In the genomic region with DNA sequence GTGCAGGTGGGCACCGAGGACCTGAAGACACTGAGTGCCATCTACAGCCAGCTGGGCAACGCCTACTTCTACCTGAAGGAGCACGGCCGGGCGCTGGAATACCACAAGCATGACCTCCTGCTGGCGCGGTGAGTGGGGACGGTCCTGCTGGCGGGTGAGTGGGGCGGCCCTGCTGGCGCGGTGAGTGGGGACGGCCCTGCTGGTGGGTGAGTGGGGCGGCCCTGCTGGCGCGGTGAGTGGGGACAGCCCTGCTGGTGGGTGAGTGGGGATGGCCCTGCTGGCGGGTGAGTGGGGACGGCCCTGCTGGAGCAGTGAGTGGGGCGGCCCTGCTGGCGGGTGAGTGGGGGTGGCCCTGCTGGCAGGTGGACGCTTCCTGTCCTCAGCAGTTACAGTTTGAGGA, we compare ENCODE assay signal across 33 cellular contexts. TPM values are rescaled to one million over a fixed set of nuclear protein-coding genes. Genes with fewer than 3 reads are reported as not detected.
"Had no signal": no experiment of that assay in that cellular context is flagged by ENCODE, and none has a peak within 500 bp of the region (broad histone marks: within the 10 kb centered on the region; RNA-seq: fewer than 3 reads in every experiment).

No MANE protein-coding gene starts in this region.

- DNase-seq: activated CD4-positive, alpha-beta memory T cell treated with anti-CD3 and anti-CD28 coated beads for 36 hours; activated CD4-positive, alpha-beta T cell treated with anti-CD3 and anti-CD28 coated beads for 36 hours; activated CD4-positive, alpha-beta T cell treated with anti-CD3 and anti-CD28 coated beads, Interleukin-2, amount 10 ng/mL, durations not matched to agents 24 days and 14 days; activated CD4-positive, CD25-positive, alpha-beta regulatory T cell; activated CD4-positive, CD25-positive, alpha-beta regulatory T cell treated with anti-CD3 and anti-CD28 coated beads, Interleukin-2, amount 50 U/mL, for 72 hours; activated effector memory CD4-positive, alpha-beta T cell treated with Interleukin-2 at 50 U/mL for 16 hours; activated gamma-delta T cell treated with Interleukin-2 at 50 U/mL for 16 hours; activated naive CD4-positive, alpha-beta T cell treated with anti-CD3 and anti-CD28 coated beads, Interleukin-2, amount 50 U/mL, for 16 hours; activated naive CD4-positive, alpha-beta T cell treated with Interleukin-2 at 50 U/mL for 16 hours; activated T-cell treated with anti-CD3 and anti-CD28 coated beads, Interleukin-2, amount 50 U/mL, for 4 hours; amniotic stem cell; anterior cingulate cortex; caudate nucleus; cortex of kidney; dermis blood vessel endothelial cell; effector CD4-positive, alpha-beta T cell; effector memory CD8-positive, alpha-beta T cell; erythroblast; foreskin keratinocyte; gastrocnemius medialis; glutamatergic neuron; SW 1271; T-helper 1 cell; T-helper 17 cell; T1000; WERI-Rb-1 had no signal

- H3K36me3 ChIP-seq: gastrocnemius medialis had no signal

- H3K9me3 ChIP-seq: esophagus muscularis mucosa, gastrocnemius medialis had no signal

- H3K27ac ChIP-seq: esophagus muscularis mucosa, foreskin keratinocyte, gastrocnemius medialis, WERI-Rb-1 had no signal

- H3K27me3 Mint-ChIP-seq: activated CD4-positive, alpha-beta memory T cell treated with anti-CD3 and anti-CD28 coated beads for 36 hours; activated CD4-positive, alpha-beta T cell treated with anti-CD3 and anti-CD28 coated beads for 36 hours; activated CD4-positive, alpha-beta T cell treated with anti-CD3 and anti-CD28 coated beads, Interleukin-2, amount 10 ng/mL, durations not matched to agents 24 days and 14 days; activated naive CD8-positive, alpha-beta T cell; activated T-helper 17 cell treated with anti-CD3 and anti-CD28 coated beads, Interleukin-2, amount 50 U/mL, for 72 hours; effector memory CD8-positive, alpha-beta T cell; T-helper 17 cell had no signal

- ATAC-seq: activated CD4-positive, alpha-beta T cell treated with anti-CD3 and anti-CD28 coated beads for 36 hours; activated T-cell treated with anti-CD3 and anti-CD28 coated beads, Interleukin-2, amount 50 U/mL, for 4 hours; activated T-helper 17 cell treated with anti-CD3 and anti-CD28 coated beads, Interleukin-2, amount 50 U/mL, for 72 hours; effector memory CD8-positive, alpha-beta T cell; foreskin keratinocyte; gastrocnemius medialis; T-helper 17 cell had no signal

- H3K27me3 ChIP-seq: esophagus muscularis mucosa, foreskin keratinocyte, gastrocnemius medialis had no signal

- H3K4me1 ChIP-seq: foreskin keratinocyte, gastrocnemius medialis had no signal

- FAIRE-seq: astrocyte, colon had no signal

- H3K36me3 Mint-ChIP-seq: activated CD4-positive, alpha-beta memory T cell treated with anti-CD3 and anti-CD28 coated beads for 36 hours; activated naive CD8-positive, alpha-beta T cell had no signal

- H3K27ac Mint-ChIP-seq: activated CD4-positive, alpha-beta memory T cell treated with anti-CD3 and anti-CD28 coated beads for 36 hours; activated CD4-positive, alpha-beta T cell treated with anti-CD3 and anti-CD28 coated beads for 36 hours; activated CD4-positive, alpha-beta T cell treated with anti-CD3 and anti-CD28 coated beads, Interleukin-2, amount 10 ng/mL, durations not matched to agents 24 days and 14 days; activated naive CD8-positive, alpha-beta T cell; activated T-helper 17 cell treated with anti-CD3 and anti-CD28 coated beads, Interleukin-2, amount 50 U/mL, for 72 hours; effector memory CD8-positive, alpha-beta T cell; T-helper 17 cell; T-helper 2 cell treated with Interferon-gamma antibody and Interleukin-4, amounts not matched to agents 5 μg/mL and 100 μg/mL, for 36 hours had no signal

- H3K4me1 Mint-ChIP-seq: activated CD4-positive, alpha-beta T cell treated with anti-CD3 and anti-CD28 coated beads for 36 hours; activated CD4-positive, alpha-beta T cell treated with anti-CD3 and anti-CD28 coated beads, Interleukin-2, amount 10 ng/mL, durations not matched to agents 24 days and 14 days; activated T-helper 17 cell treated with anti-CD3 and anti-CD28 coated beads, Interleukin-2, amount 50 U/mL, for 72 hours; T-helper 17 cell had no signal

- H3K4me3 Mint-ChIP-seq: activated CD4-positive, alpha-beta memory T cell treated with anti-CD3 and anti-CD28 coated beads for 36 hours; activated CD4-positive, alpha-beta T cell treated with anti-CD3 and anti-CD28 coated beads for 36 hours; activated CD4-positive, alpha-beta T cell treated with anti-CD3 and anti-CD28 coated beads, Interleukin-2, amount 10 ng/mL, durations not matched to agents 24 days and 14 days; activated naive CD8-positive, alpha-beta T cell; activated T-cell treated with anti-CD3 and anti-CD28 coated beads, Interleukin-2, amount 50 U/mL, for 4 hours; activated T-helper 17 cell treated with anti-CD3 and anti-CD28 coated beads, Interleukin-2, amount 50 U/mL, for 72 hours; effector memory CD8-positive, alpha-beta T cell; T-helper 17 cell; T-helper 2 cell treated with Interferon-gamma antibody and Interleukin-4, amounts not matched to agents 5 μg/mL and 100 μg/mL, for 36 hours had no signal

- H3K9me3 Mint-ChIP-seq: activated CD4-positive, alpha-beta memory T cell treated with anti-CD3 and anti-CD28 coated beads for 36 hours; activated CD4-positive, alpha-beta T cell treated with anti-CD3 and anti-CD28 coated beads, Interleukin-2, amount 10 ng/mL, durations not matched to agents 24 days and 14 days; activated T-cell treated with anti-CD3 and anti-CD28 coated beads, Interleukin-2, amount 50 U/mL, for 4 hours; activated T-helper 17 cell treated with anti-CD3 and anti-CD28 coated beads, Interleukin-2, amount 50 U/mL, for 72 hours; effector memory CD8-positive, alpha-beta T cell; T-helper 2 cell treated with Interferon-gamma antibody and Interleukin-4, amounts not matched to agents 5 μg/mL and 100 μg/mL, for 36 hours had no signal

- H3K4me3 ChIP-seq: esophagus muscularis mucosa, gastrocnemius medialis had no signal

RNA-seq across cellular contexts. Expression of a gene that starts 30.6 kb away (rescaled TPM):
- total RNA-seq: activated CD4-positive, alpha-beta memory T cell treated with anti-CD3 and anti-CD28 coated beads for 36 hours; activated CD4-positive, alpha-beta T cell treated with anti-CD3 and anti-CD28 coated beads, Interleukin-2, amount 10 ng/mL, durations not matched to agents 24 days and 14 days; chondrocyte; dermis blood vessel endothelial cell; esophagus muscularis mucosa; foreskin keratinocyte; gastrocnemius medialis had no signal
